ENCODE assay signal across 9 cellular contexts in the genomic region with DNA sequence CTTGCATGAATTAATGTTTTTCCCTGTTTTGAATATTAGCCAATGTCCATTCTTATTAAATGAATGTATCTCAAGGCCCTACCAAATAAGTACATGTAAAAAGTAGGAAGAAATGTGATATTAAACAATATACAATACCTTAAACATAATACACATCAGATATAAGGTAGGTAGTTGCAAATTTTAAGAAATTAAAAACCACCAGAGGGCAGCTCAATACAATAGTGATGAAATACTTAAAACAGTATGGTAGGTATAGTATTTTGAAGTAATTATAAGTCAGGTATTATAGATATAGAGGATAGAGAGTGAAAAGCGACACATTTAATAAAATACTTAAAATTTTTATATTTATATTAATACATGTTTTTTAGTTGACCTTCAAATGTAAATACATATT. TPM values are rescaled to one million over a fixed set of nuclear protein-coding genes. Genes with fewer than 3 reads are reported as not detected.
DNase-seq lines count a peak whose midpoint lies in the region; ATAC-seq and TF ChIP-seq lines count a peak whose summit lies in the region.
"Had no signal": no experiment of that assay in that cellular context is flagged by ENCODE, and none has a peak within 500 bp of the region (broad histone marks: within the 10 kb centered on the region; RNA-seq: fewer than 3 reads in every experiment).

No MANE protein-coding gene starts in this region.

- no peaks in the 10 kb centered on the region for H3K27me3 Mint-ChIP-seq in activated naive CD4-positive, alpha-beta T cell treated with anti-CD3 and anti-CD28 coated beads, Interleukin-2, amount 10 ng/mL, durations not matched to agents 7 days and 5 days
- H3K27me3 Mint-ChIP-seq in activated CD4-positive, alpha-beta memory T cell treated with anti-CD3 and anti-CD28 coated beads for 36 hours, result peaks cover 6% of the 10 kb centered on the region

- H3K9me3 ChIP-seq in hepatocyte (ENCODE audit: low read depth), result no peaks in the 10 kb centered on the region
- H3K9me3 ChIP-seq: neutrophil had no signal

- no peaks in the 10 kb centered on the region for H3K36me3 ChIP-seq in hepatocyte (replicated peaks; ENCODE audit: insufficient read depth, low read depth)
- H3K36me3 ChIP-seq: neutrophil had no signal

- H3K79me2 ChIP-seq in hepatocyte, result no peaks in the 10 kb centered on the region

- no peaks in the 10 kb centered on the region for H4K20me1 ChIP-seq in hepatocyte (ENCODE audit: insufficient read depth, poor library complexity, severe bottlenecking)

- no peak overlapping the region for H3K27ac ChIP-seq in hepatocyte
- H3K27ac ChIP-seq: neutrophil had no signal

- no peaks in the 10 kb centered on the region for H3K36me3 Mint-ChIP-seq in activated naive CD4-positive, alpha-beta T cell treated with anti-CD3 and anti-CD28 coated beads, Interleukin-2, amount 10 ng/mL, durations not matched to agents 7 days and 5 days
- no peaks in the 10 kb centered on the region for H3K36me3 Mint-ChIP-seq in activated CD4-positive, alpha-beta memory T cell treated with anti-CD3 and anti-CD28 coated beads for 36 hours

- H2AFZ ChIP-seq in hepatocyte, result no peak overlapping the region

- intact Hi-C loops in activated CD4-positive, alpha-beta memory T cell treated with anti-CD3 and anti-CD28 coated beads for 36 hours (cut with micrococcal nuclease), result no loop called here

- peak; percentile 9 for TF ChIP-seq CTCF in AG09309 (IDR thresholded peaks at IDR 0.05; ENCODE audit: control insufficient read depth, insufficient read depth, low read depth, low read length, missing control alignments)
- TF ChIP-seq CTCF in hepatocyte (IDR thresholded peaks at IDR 0.05; ENCODE audit: poor library complexity), result peak; percentile 45

- H3K4me3 ChIP-seq in AG09309 (ENCODE audit: control insufficient read depth, low read depth, low read length) (no peak overlapping the region), hepatocyte (no peak overlapping the region)

- no peaks in the 10 kb centered on the region for H3K9me3 Mint-ChIP-seq in activated naive CD4-positive, alpha-beta T cell treated with anti-CD3 and anti-CD28 coated beads, Interleukin-2, amount 10 ng/mL, durations not matched to agents 7 days and 5 days
- no peaks in the 10 kb centered on the region for H3K9me3 Mint-ChIP-seq in activated CD4-positive, alpha-beta memory T cell treated with anti-CD3 and anti-CD28 coated beads for 36 hours

- 87% methylated on average over 1 of the region's 1 CpG for WGBS in hepatocyte (ENCODE audit: low lambda C conversion rate, missing lambda C conversion rate)

- H3K4me1 ChIP-seq in hepatocyte (ENCODE audit: insufficient read depth), result no peaks in the 10 kb centered on the region

- no peak overlapping the region for H3K4me3 Mint-ChIP-seq in activated naive CD4-positive, alpha-beta T cell treated with anti-CD3 and anti-CD28 coated beads, Interleukin-2, amount 10 ng/mL, durations not matched to agents 7 days and 5 days
- H3K4me3 Mint-ChIP-seq in activated CD4-positive, alpha-beta memory T cell treated with anti-CD3 and anti-CD28 coated beads for 36 hours, result no peak overlapping the region

- no peak overlapping the region for H3K27ac Mint-ChIP-seq in activated naive CD4-positive, alpha-beta T cell treated with anti-CD3 and anti-CD28 coated beads, Interleukin-2, amount 10 ng/mL, durations not matched to agents 7 days and 5 days
- no peak overlapping the region for H3K27ac Mint-ChIP-seq in activated CD4-positive, alpha-beta memory T cell treated with anti-CD3 and anti-CD28 coated beads for 36 hours

- no peaks in the 10 kb centered on the region for H3K4me1 Mint-ChIP-seq in activated naive CD4-positive, alpha-beta T cell treated with anti-CD3 and anti-CD28 coated beads, Interleukin-2, amount 10 ng/mL, durations not matched to agents 7 days and 5 days
- H3K4me1 Mint-ChIP-seq in activated CD4-positive, alpha-beta memory T cell treated with anti-CD3 and anti-CD28 coated beads for 36 hours (ENCODE audit: low read depth), result no peaks in the 10 kb centered on the region

- H3K9me2 ChIP-seq in hepatocyte (replicated peaks; ENCODE audit: insufficient read depth), result no peaks in the 10 kb centered on the region

- ATAC-seq in HG03439 (IDR thresholded peaks at IDR 0.05; ENCODE audit: unreplicated experiment), result no peak

- H3K4me2 ChIP-seq in hepatocyte, result no peak overlapping the region

- POLR2A ChIA-PET in activated CD4-positive, alpha-beta memory T cell treated with anti-CD3 and anti-CD28 coated beads for 36 hours (lab: Charles Lee), result no interaction called here

- CTCF ChIA-PET in activated naive CD4-positive, alpha-beta T cell treated with anti-CD3 and anti-CD28 coated beads, Interleukin-2, amount 10 ng/mL, durations not matched to agents 7 days and 5 days (lab: Charles Lee), result no interaction called here
- CTCF ChIA-PET in activated CD4-positive, alpha-beta memory T cell treated with anti-CD3 and anti-CD28 coated beads for 36 hours (lab: Charles Lee), result no interaction called here

- no peaks in the 10 kb centered on the region for H3K27me3 ChIP-seq in hepatocyte
- H3K27me3 ChIP-seq: neutrophil had no signal

- DNase-seq in AG09309 (ENCODE audit: low read depth), result no peak
- DNase-seq in HCEC 1CT, result peak; percentile 29
- peak; percentile 43 for DNase-seq in SW480 (ENCODE audit: low spot score)
- no peak for DNase-seq in hepatocyte (ENCODE audit: low spot score)
- DNase-seq in activated naive CD4-positive, alpha-beta T cell treated with anti-CD3 and anti-CD28 coated beads, Interleukin-2, amount 10 ng/mL, durations not matched to agents 7 days and 5 days, result no peak
- DNase-seq in foreskin melanocyte, result no peak
- DNase-seq in activated CD4-positive, alpha-beta memory T cell treated with anti-CD3 and anti-CD28 coated beads for 36 hours, result no peak

RNA-seq across cellular contexts. Expression of a gene that starts 43.6 kb away (rescaled TPM):
- total RNA-seq in hepatocyte, result 20.7 and 23.5 TPM in 2 replicates
- polyA plus RNA-seq in hepatocyte, result 8.6 and 15.2 TPM in 2 replicates
- total RNA-seq in activated CD4-positive, alpha-beta memory T cell treated with anti-CD3 and anti-CD28 coated beads for 36 hours, result not detected

Comparison
In these comparisons a context has a peak if more than half of its experiments do, and no peak if none do; other contexts are left out.
1. DNase-seq: peak in HCEC 1CT (single experiment) and SW480 (single experiment); none in AG09309 (single experiment), hepatocyte (single experiment), activated naive CD4-positive, alpha-beta T cell treated with anti-CD3 and anti-CD28 coated beads, Interleukin-2, amount 10 ng/mL, durations not matched to agents 7 days and 5 days (single experiment), foreskin melanocyte (single experiment) and activated CD4-positive, alpha-beta memory T cell treated with anti-CD3 and anti-CD28 coated beads for 36 hours (single experiment).
2. RNA of a gene that starts 43.6 kb away (total RNA-seq): 20.7 to 23.5 TPM in hepatocyte; not detected in activated CD4-positive, alpha-beta memory T cell treated with anti-CD3 and anti-CD28 coated beads for 36 hours; every median in the first group is over 10 times any median in the second.